ENCODE assay signal across 14 cellular contexts in genomic region chr6:4319992-4320683, GRCh38.
DNase-seq lines count a peak whose midpoint lies in the region; ATAC-seq and TF ChIP-seq lines count a peak whose summit lies in the region.
"Had no signal": no experiment of that assay in that cellular context is flagged by ENCODE, and none has a peak within 500 bp of the region (broad histone marks: within the 10 kb centered on the region; RNA-seq: fewer than 3 reads in every experiment).

No MANE protein-coding gene starts in this region.

- TF ChIP-seq POLR2A in sigmoid colon (IDR thresholded peaks at IDR 0.05): no peak

- 6 to 36% methylated on average over 4 of the region's 4 CpGs for WGBS in sigmoid colon, 2 donors

- H3K4me1 Mint-ChIP-seq in activated naive CD4-positive, alpha-beta T cell treated with anti-CD3 and anti-CD28 coated beads for 36 hours (ENCODE audit: low read depth): no peaks in the 10 kb centered on the region

- TF ChIP-seq CTCF in RWPE2 (IDR thresholded peaks at IDR 0.05; ENCODE audit: poor library complexity, severe bottlenecking) (no peak), foreskin fibroblast (IDR thresholded peaks at IDR 0.05; ENCODE audit: low read depth, low read length) (no peak), sigmoid colon (IDR thresholded peaks at IDR 0.05) (no peak)

- H3K27ac Mint-ChIP-seq in activated naive CD4-positive, alpha-beta T cell treated with anti-CD3 and anti-CD28 coated beads for 36 hours: no peak overlapping the region
- H3K27ac Mint-ChIP-seq: activated T-helper 1 cell treated with anti-CD3 and anti-CD28 coated beads, Interleukin-12 subunit alpha, Interleukin-12 subunit beta, Interleukin-2, Interleukin-4 antibody, amounts not matched to agents 30 ng/mL and 10 ng/mL and 1 ng/mL, durations not matched to agents 14 hours and 24 hours and 36 hours had no signal

- intact Hi-C loops in sigmoid colon (cut with DNase I): loop anchor here (10.0 kb wide), 1 partner anchor 615 kb away; no protein-coding TSS in a partner anchor
- intact Hi-C loops in activated naive CD4-positive, alpha-beta T cell treated with anti-CD3 and anti-CD28 coated beads for 36 hours (cut with micrococcal nuclease): no loop called here

- no peaks in the 10 kb centered on the region for H3K36me3 ChIP-seq in RWPE2 (ENCODE audit: low read depth)
- H3K36me3 ChIP-seq in sigmoid colon: no peaks in the 10 kb centered on the region
- H3K36me3 ChIP-seq: thyroid gland had no signal

- no peaks in the 10 kb centered on the region for H3K9me3 Mint-ChIP-seq in activated naive CD4-positive, alpha-beta T cell treated with anti-CD3 and anti-CD28 coated beads for 36 hours
- H3K9me3 Mint-ChIP-seq: activated T-helper 1 cell treated with anti-CD3 and anti-CD28 coated beads, Interleukin-12 subunit alpha, Interleukin-12 subunit beta, Interleukin-2, Interleukin-4 antibody, amounts not matched to agents 30 ng/mL and 10 ng/mL and 1 ng/mL, durations not matched to agents 14 hours and 24 hours and 36 hours had no signal

- peaks cover 64% of the 10 kb centered on the region for H3K4me1 ChIP-seq in RWPE2 (ENCODE audit: insufficient read depth, poor library complexity, severe bottlenecking)
- peaks cover 0 to 35% (median 27%) of the 10 kb centered on the region in 4 donors for H3K4me1 ChIP-seq in sigmoid colon

- H3K36me3 Mint-ChIP-seq in activated naive CD4-positive, alpha-beta T cell treated with anti-CD3 and anti-CD28 coated beads for 36 hours (ENCODE audit: low read depth): no peaks in the 10 kb centered on the region

- H3K9me3 ChIP-seq in RWPE2 (ENCODE audit: severe bottlenecking) (no peaks in the 10 kb centered on the region), sigmoid colon (no peaks in the 10 kb centered on the region)
- H3K9me3 ChIP-seq: thyroid gland had no signal

- no peak overlapping the region for H3K4me3 ChIP-seq in RWPE2 (ENCODE audit: severe bottlenecking)
- no peak overlapping the region for H3K4me3 ChIP-seq in foreskin fibroblast (ENCODE audit: low read depth in 1 of 2, low read length in 2 of 2)
- H3K4me3 ChIP-seq in sigmoid colon: no peak overlapping the region
- H3K4me3 ChIP-seq: thyroid gland had no signal

- peak; percentile 54 for ATAC-seq in RWPE2 (ENCODE audit: low read depth)
- ATAC-seq in GM19467 (IDR thresholded peaks at IDR 0.05; ENCODE audit: unreplicated experiment): no peak
- no peak for ATAC-seq in HG02571 (IDR thresholded peaks at IDR 0.05; ENCODE audit: unreplicated experiment)

- H3K27me3 ChIP-seq in RWPE2 (ENCODE audit: insufficient read depth, poor library complexity, severe bottlenecking) (no peaks in the 10 kb centered on the region), sigmoid colon (no peaks in the 10 kb centered on the region)
- H3K27me3 ChIP-seq: thyroid gland had no signal

- DNase-seq in GM04504 (ENCODE audit: low read depth) (peak; percentile 42), RWPE2 (ENCODE audit: low spot score) (no peak), foreskin fibroblast (peak; percentile 11 to 45), sigmoid colon (no peak)
- no peak for DNase-seq in activated CD4-positive, alpha-beta T cell treated with anti-CD3 and anti-CD28 coated beads, Interleukin-2, amount 50 U/mL, for 1 hour
- DNase-seq in activated naive CD4-positive, alpha-beta T cell treated with anti-CD3 and anti-CD28 coated beads for 36 hours: no peak
- DNase-seq: foreskin melanocyte, GDM1, retina, thyroid gland had no signal

- no peak for TF ChIP-seq EP300 in sigmoid colon (IDR thresholded peaks at IDR 0.05)

- no peak overlapping the region for H3K4me3 Mint-ChIP-seq in activated naive CD4-positive, alpha-beta T cell treated with anti-CD3 and anti-CD28 coated beads for 36 hours
- H3K4me3 Mint-ChIP-seq: activated T-helper 1 cell treated with anti-CD3 and anti-CD28 coated beads, Interleukin-12 subunit alpha, Interleukin-12 subunit beta, Interleukin-2, Interleukin-4 antibody, amounts not matched to agents 30 ng/mL and 10 ng/mL and 1 ng/mL, durations not matched to agents 14 hours and 24 hours and 36 hours had no signal

- CTCF ChIA-PET in activated naive CD4-positive, alpha-beta T cell treated with anti-CD3 and anti-CD28 coated beads for 36 hours (lab: Charles Lee): no interaction called here

- peaks cover 13% of the 10 kb centered on the region for H3K27me3 Mint-ChIP-seq in activated naive CD4-positive, alpha-beta T cell treated with anti-CD3 and anti-CD28 coated beads for 36 hours (ENCODE audit: low read depth)

- H3K27ac ChIP-seq in RWPE2 (ENCODE audit: poor library complexity, severe bottlenecking) (peak overlapping the region; percentile 93), sigmoid colon (peak overlapping the region; percentile 3 to 57 (median 8))
- H3K27ac ChIP-seq: HL-60, thyroid gland had no signal

Comparison
In these comparisons a context has a peak if more than half of its experiments do, and no peak if none do; other contexts are left out.
1. DNase-seq: peak in GM04504 (single experiment) and foreskin fibroblast (2 of 2); none in RWPE2 (single experiment), sigmoid colon (single experiment), activated CD4-positive, alpha-beta T cell treated with anti-CD3 and anti-CD28 coated beads, Interleukin-2, amount 50 U/mL, for 1 hour (single experiment) and activated naive CD4-positive, alpha-beta T cell treated with anti-CD3 and anti-CD28 coated beads for 36 hours (single experiment).